Comparison of ENCODE assay signal across 19 cellular contexts in the genomic region with DNA sequence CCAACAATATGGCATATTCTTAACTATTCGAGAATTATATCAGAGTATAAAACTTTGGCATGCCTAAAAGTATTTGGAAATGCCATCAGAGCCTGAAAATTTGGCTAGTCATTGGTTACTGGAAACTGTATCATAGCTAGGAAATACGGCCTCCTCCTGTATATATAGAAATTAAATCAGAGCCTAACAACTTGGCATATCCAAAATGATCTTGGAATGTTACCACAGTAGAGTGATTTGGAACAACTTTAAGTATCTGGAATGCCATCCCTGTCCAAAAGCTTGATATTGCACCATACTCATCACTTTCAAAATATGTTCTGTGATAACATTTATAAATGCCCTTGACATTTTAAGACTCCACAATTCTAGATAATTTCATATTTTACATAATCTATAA.
A peak's percentile ranks its signal among the peaks of the same experiment; 100 is the strongest.
DNase-seq lines count a peak whose midpoint lies in the region; ATAC-seq, FAIRE-seq and TF ChIP-seq lines count a peak whose summit lies in the region.
"Had no signal": no experiment of that assay in that cellular context is flagged by ENCODE, and none has a peak within 500 bp of the region (broad histone marks: within the 10 kb centered on the region; RNA-seq: fewer than 3 reads in every experiment).

No MANE protein-coding gene starts in this region.

- no peak overlapping the region for H3K4me3 Mint-ChIP-seq in astrocyte (ENCODE audit: unreplicated experiment)
- H3K4me3 Mint-ChIP-seq: B cell; CD8-positive, alpha-beta T cell had no signal

- WGBS in GM23248 (ENCODE audit: low coverage in 1 of 2, low lambda C conversion rate in 2 of 2, missing lambda C conversion rate in 2 of 2), 2 experiments, result 13% methylated on average over 2 of the region's 2 CpGs

- H3K9me3 Mint-ChIP-seq in astrocyte (ENCODE audit: unreplicated experiment), result no peaks in the 10 kb centered on the region

- no peaks in the 10 kb centered on the region for H3K9me2 ChIP-seq in GM23248 (ENCODE audit: insufficient read depth)

- no peak for TF ChIP-seq CTCF in AG09319 (IDR thresholded peaks at IDR 0.05; ENCODE audit: low read depth, low read length)
- TF ChIP-seq CTCF in astrocyte (IDR thresholded peaks at IDR 0.05; ENCODE audit: insufficient read depth, low read depth, low read length), result no peak
- TF ChIP-seq CTCF in ascending aorta (IDR thresholded peaks at IDR 0.05), result no peak

- no peak for ATAC-seq in GM21360 (IDR thresholded peaks at IDR 0.05; ENCODE audit: unreplicated experiment)
- ATAC-seq: A549; CD8-positive, alpha-beta T cell had no signal

- H3K27ac ChIP-seq in GM23248, result no peak overlapping the region
- no peak overlapping the region for H3K27ac ChIP-seq in astrocyte (ENCODE audit: low read depth, low read length)
- no peak overlapping the region for H3K27ac ChIP-seq in ascending aorta
- H3K27ac ChIP-seq: 22Rv1; A549; BLaER1 treated with 17β-estradiol and CSF1 and Interleukin-3, amounts not matched to agents 10 nM and 100 nM had no signal

- H3K9me3 ChIP-seq in GM23248 (ENCODE audit: low read depth), result no peaks in the 10 kb centered on the region
- H3K9me3 ChIP-seq in astrocyte (ENCODE audit: insufficient read depth, low read depth, low read length), result no peaks in the 10 kb centered on the region
- H3K9me3 ChIP-seq in ascending aorta, result peaks cover 0 to 4% of the 10 kb centered on the region in 2 donors
- H3K9me3 ChIP-seq: A549; BLaER1 treated with 17β-estradiol and CSF1 and Interleukin-3, amounts not matched to agents 10 nM and 100 nM; HAP-1 had no signal

- H3K36me3 ChIP-seq in GM23248 (ENCODE audit: low read depth), result no peaks in the 10 kb centered on the region
- H3K36me3 ChIP-seq in astrocyte (ENCODE audit: insufficient read depth, low read length), result no peaks in the 10 kb centered on the region
- H3K36me3 ChIP-seq in ascending aorta, result no peaks in the 10 kb centered on the region
- H3K36me3 ChIP-seq: BLaER1 treated with 17β-estradiol and CSF1 and Interleukin-3, amounts not matched to agents 10 nM and 100 nM; HAP-1 had no signal

- no peaks in the 10 kb centered on the region for H4K20me1 ChIP-seq in GM23248 (ENCODE audit: insufficient read depth)
- H4K20me1 ChIP-seq in astrocyte (ENCODE audit: insufficient read depth, low read length), result no peaks in the 10 kb centered on the region
- H4K20me1 ChIP-seq: BLaER1 treated with 17β-estradiol and CSF1 and Interleukin-3, amounts not matched to agents 10 nM and 100 nM had no signal

- no peaks in the 10 kb centered on the region for H3K4me1 Mint-ChIP-seq in astrocyte (ENCODE audit: low read depth, unreplicated experiment)
- H3K4me1 Mint-ChIP-seq: B cell had no signal

- intact Hi-C loops in ascending aorta (cut with DNase I), result no loop called here

- H3K36me3 Mint-ChIP-seq in astrocyte (ENCODE audit: low read depth, unreplicated experiment), result no peaks in the 10 kb centered on the region
- H3K36me3 Mint-ChIP-seq: CD8-positive, alpha-beta T cell had no signal

- FAIRE-seq in astrocyte (lab: Jason Lieb, UNC), result no peak
- FAIRE-seq: A549, G401.6, GM12892, GM18507 had no signal

- no peaks in the 10 kb centered on the region for H3K27me3 Mint-ChIP-seq in astrocyte (ENCODE audit: low read depth, unreplicated experiment)
- H3K27me3 Mint-ChIP-seq: B cell had no signal

- no peak overlapping the region; the same call in 1 of the 2 replicates for H2AFZ ChIP-seq in GM23248
- no peak overlapping the region for H2AFZ ChIP-seq in astrocyte (ENCODE audit: low read depth, low read length)

- no peak overlapping the region for H3K27ac Mint-ChIP-seq in astrocyte (ENCODE audit: unreplicated experiment)
- H3K27ac Mint-ChIP-seq: B cell; CD8-positive, alpha-beta T cell had no signal

- peak; percentile 11 for DNase-seq in AG09319 (ENCODE audit: extremely low read depth, low read depth)
- DNase-seq in GM23248, result peak; percentile 3
- DNase-seq in astrocyte (ENCODE audit: low read depth), result peak; percentile 4
- DNase-seq in fibroblast of peridontal ligament (ENCODE audit: extremely low read depth), result peak; percentile 93
- DNase-seq in EL, result no peak
- DNase-seq in ascending aorta (ENCODE audit: low spot score in 2 of 2), result no peak
- no peak for DNase-seq in dedifferentiated amniotic fluid mesenchymal stem cell (ENCODE audit: extremely low spot score)
- DNase-seq: Calu3; CD8-positive, alpha-beta T cell; DMS79 treated with DMSO at 0.1 percent for 48 hours had no signal

- H3K4me3 ChIP-seq in GM23248, result no peak overlapping the region
- no peak overlapping the region for H3K4me3 ChIP-seq in astrocyte (ENCODE audit: insufficient read depth, low read depth, low read length)
- no peak overlapping the region for H3K4me3 ChIP-seq in ascending aorta
- H3K4me3 ChIP-seq: A549; BLaER1 treated with 17β-estradiol and CSF1 and Interleukin-3, amounts not matched to agents 10 nM and 100 nM; HAP-1 had no signal

- H3F3A ChIP-seq in GM23248 (ENCODE audit: insufficient read depth), result no peaks in the 10 kb centered on the region

- no peaks in the 10 kb centered on the region for H3K79me2 ChIP-seq in GM23248 (ENCODE audit: insufficient read depth)
- H3K79me2 ChIP-seq in astrocyte (ENCODE audit: insufficient read depth, low read length), result no peaks in the 10 kb centered on the region

- H3K27me3 ChIP-seq in GM23248 (replicated peaks; ENCODE audit: insufficient read depth), result no peaks in the 10 kb centered on the region
- H3K27me3 ChIP-seq in astrocyte (ENCODE audit: insufficient read depth, low read length), result no peaks in the 10 kb centered on the region
- H3K27me3 ChIP-seq in ascending aorta, result no peaks in the 10 kb centered on the region
- H3K27me3 ChIP-seq: BLaER1 treated with 17β-estradiol and CSF1 and Interleukin-3, amounts not matched to agents 10 nM and 100 nM had no signal

- H3K9ac ChIP-seq in GM23248, result no peak overlapping the region
- no peak overlapping the region for H3K9ac ChIP-seq in astrocyte (ENCODE audit: low read length)
- H3K9ac ChIP-seq: BLaER1 treated with 17β-estradiol and CSF1 and Interleukin-3, amounts not matched to agents 10 nM and 100 nM had no signal

- H3K4me1 ChIP-seq in GM23248 (ENCODE audit: insufficient read depth), result no peaks in the 10 kb centered on the region
- no peaks in the 10 kb centered on the region for H3K4me1 ChIP-seq in astrocyte (ENCODE audit: insufficient read depth, low read length)
- H3K4me1 ChIP-seq in ascending aorta, result no peaks in the 10 kb centered on the region
- H3K4me1 ChIP-seq: A549; BLaER1 treated with 17β-estradiol and CSF1 and Interleukin-3, amounts not matched to agents 10 nM and 100 nM; HAP-1 had no signal

- H3K4me2 ChIP-seq in GM23248 (ENCODE audit: unreplicated experiment) (no peak overlapping the region), astrocyte (ENCODE audit: low read length) (no peak overlapping the region)
- H3K4me2 ChIP-seq: A549; BLaER1 treated with 17β-estradiol and CSF1 and Interleukin-3, amounts not matched to agents 10 nM and 100 nM had no signal

- in situ Hi-C loops in GM23248 (cut with MboI), result no loop called here

Comparison
In these comparisons a context has a peak if more than half of its experiments do, and no peak if none do; other contexts are left out.
1. DNase-seq: peak in AG09319 (single experiment), GM23248 (single experiment), astrocyte (single experiment) and fibroblast of peridontal ligament (single experiment); none in EL (single experiment), ascending aorta (0 of 2) and dedifferentiated amniotic fluid mesenchymal stem cell (single experiment).